Comparison of ENCODE assay signal across 3 cellular contexts in genomic region chr12:120670237-120670636, GRCh38. TPM values are rescaled to one million over a fixed set of nuclear protein-coding genes. Genes with fewer than 3 reads are reported as not detected.
"Had no signal": no experiment of that assay in that cellular context is flagged by ENCODE, and none has a peak within 500 bp of the region (broad histone marks: within the 10 kb centered on the region; RNA-seq: fewer than 3 reads in every experiment).

No MANE protein-coding gene starts in this region.

RNA-seq across cellular contexts. Expression of gene CABP1, which starts 29.8 kb away (rescaled TPM):
- total RNA-seq: bronchial epithelial cell, PC-3, SJSA1 had no signal
